ENCODE assay signal across 14 cellular contexts in the genomic region with DNA sequence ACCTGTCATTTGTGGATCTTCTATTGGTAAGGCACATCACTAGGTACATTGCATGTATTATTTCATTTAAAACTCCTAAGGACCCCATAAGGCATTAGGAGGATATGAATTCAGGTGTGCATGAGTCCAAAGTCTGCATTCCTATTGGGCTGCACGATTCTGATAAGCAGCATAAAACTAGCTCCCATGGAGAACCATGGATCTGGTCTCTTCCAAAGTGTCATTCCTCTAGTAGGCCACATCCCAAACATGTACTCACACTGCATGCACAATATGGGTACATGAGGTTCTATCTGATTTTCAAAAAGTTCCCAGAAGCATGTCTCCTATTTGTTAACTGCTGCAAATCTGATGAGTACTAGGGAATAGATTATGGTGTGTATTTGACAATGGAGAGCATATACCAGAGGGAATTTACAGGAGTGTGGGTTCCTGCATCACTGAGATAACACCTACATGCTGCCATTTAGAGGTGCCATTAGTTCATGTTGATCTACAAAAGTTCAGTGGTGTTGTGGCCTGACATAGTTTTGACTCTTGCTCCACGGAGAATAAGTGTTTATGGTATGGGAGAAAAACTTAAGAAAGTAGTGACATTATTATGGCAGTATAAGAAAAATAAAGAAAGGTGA. TPM values are rescaled to one million over a fixed set of nuclear protein-coding genes. Genes with fewer than 3 reads are reported as not detected.
DNase-seq lines count a peak whose midpoint lies in the region; ATAC-seq and TF ChIP-seq lines count a peak whose summit lies in the region.
"Had no signal": no experiment of that assay in that cellular context is flagged by ENCODE, and none has a peak within 500 bp of the region (broad histone marks: within the 10 kb centered on the region; RNA-seq: fewer than 3 reads in every experiment).

No MANE protein-coding gene starts in this region.

- peaks cover 0 to 4% of the 10 kb centered on the region in 2 donors for H3K9me3 Mint-ChIP-seq in activated naive CD4-positive, alpha-beta T cell treated with anti-CD3 and anti-CD28 coated beads, Interleukin-2, amount 50 U/mL, for 72 hours
- H3K9me3 Mint-ChIP-seq in naive thymus-derived CD4-positive, alpha-beta T cell, result peaks cover 0 to 6% (median 0%) of the 10 kb centered on the region in 11 donors
- no peaks in the 10 kb centered on the region for H3K9me3 Mint-ChIP-seq in mesothelial cell of epicardium

- intact Hi-C loops in naive thymus-derived CD4-positive, alpha-beta T cell (cut with micrococcal nuclease), result loop anchor here (1.0 to 5.0 kb wide), 7 partner anchors 9 to 160 kb away; no protein-coding TSS in a partner anchor

- peak overlapping the region; percentile 87 to 100 (median 97) for H3K4me3 Mint-ChIP-seq in naive thymus-derived CD4-positive, alpha-beta T cell
- no peak overlapping the region for H3K4me3 Mint-ChIP-seq in mesothelial cell of epicardium

- peak; percentile 3 to 30 for ATAC-seq in activated naive CD4-positive, alpha-beta T cell treated with anti-CD3 and anti-CD28 coated beads, Interleukin-2, amount 50 U/mL, for 72 hours
- ATAC-seq in naive thymus-derived CD4-positive, alpha-beta T cell, result no peak

- H3K4me1 Mint-ChIP-seq in naive thymus-derived CD4-positive, alpha-beta T cell, result peaks cover 68 to 87% (median 81%) of the 10 kb centered on the region in 7 donors
- peaks cover 25% of the 10 kb centered on the region for H3K4me1 Mint-ChIP-seq in mesothelial cell of epicardium

- TF ChIP-seq CTCF in DOHH2 (IDR thresholded peaks at IDR 0.05; ENCODE audit: low read depth, low read length, poor library complexity, severe bottlenecking), result no peak
- no peak for TF ChIP-seq CTCF in mesothelial cell of epicardium (IDR thresholded peaks at IDR 0.05; ENCODE audit: unreplicated experiment)

- H3K9me3 ChIP-seq in BLaER1 treated with 17β-estradiol and CSF1 and Interleukin-3, amounts not matched to agents 10 nM and 100 nM (replicated peaks in 1 of 11), result peaks cover 0 to 49% (median 0%) of the 10 kb centered on the region in 11 experiments; a peak in 5 of 22 replicates
- no peaks in the 10 kb centered on the region for H3K9me3 ChIP-seq in DOHH2 (ENCODE audit: control insufficient read depth, insufficient read depth, low read length)
- no peaks in the 10 kb centered on the region for H3K9me3 ChIP-seq in naive thymus-derived CD4-positive, alpha-beta T cell (ENCODE audit: control insufficient read depth in 2 of 3, low read length in 3 of 3)
- H3K9me3 ChIP-seq: testis had no signal

- H4K20me1 ChIP-seq in BLaER1 treated with 17β-estradiol and CSF1 and Interleukin-3, amounts not matched to agents 10 nM and 100 nM, result peaks cover 0 to 98% (median 0%) of the 10 kb centered on the region in 11 experiments; a peak in 8 of 22 replicates
- H4K20me1 ChIP-seq in DOHH2 (ENCODE audit: control insufficient read depth, insufficient read depth, low read depth, low read length), result peaks cover 15% of the 10 kb centered on the region

- DNase-seq in activated naive CD4-positive, alpha-beta T cell treated with anti-CD3 and anti-CD28 coated beads, Interleukin-2, amount 50 U/mL, for 72 hours (ENCODE audit: low spot score in 2 of 2), result no peak
- no peak for DNase-seq in naive thymus-derived CD4-positive, alpha-beta T cell
- DNase-seq in mesothelial cell of epicardium (ENCODE audit: low spot score in 2 of 2, unreplicated experiment in 2 of 2) (no peak), Ammon's horn (ENCODE audit: low spot score) (no peak), NCI-H2107 (lab: John Stamatoyannopoulos, UW) (no peak)
- DNase-seq in stimulated activated CD4-positive, alpha-beta T cell treated with anti-CD3 and anti-CD28 coated beads, Interleukin-12 subunit alpha, Interleukin-12 subunit beta, amount 100 ng/mL, for 4 hours, result no peak
- DNase-seq: activated gamma-delta T cell, DMS53, NCI-H1436 treated with DMSO at 0.1 percent for 48 hours, NCI-H446, testis had no signal

- peaks cover 98% of the 10 kb centered on the region for H3K79me2 ChIP-seq in DOHH2 (ENCODE audit: control insufficient read depth, low read length)

- CTCF ChIA-PET in naive thymus-derived CD4-positive, alpha-beta T cell (lab: Charles Lee), result interaction anchor here (0.9 to 9.2 kb wide), 12 partner anchors 8 to 105 kb away, joined by 3 to 80 read pairs (median 6); a partner anchor contains a TSS

- no peaks in the 10 kb centered on the region for H3K27me3 Mint-ChIP-seq in naive thymus-derived CD4-positive, alpha-beta T cell
- no peaks in the 10 kb centered on the region for H3K27me3 Mint-ChIP-seq in mesothelial cell of epicardium (ENCODE audit: low read depth)

- H3K9ac ChIP-seq in BLaER1 treated with 17β-estradiol and CSF1 and Interleukin-3, amounts not matched to agents 10 nM and 100 nM, result 0 out of 22 replicates have a peak overlapping the region, but pooled peaks of 2 of the 11 experiments have one; percentile 64 to 70

- POLR2A ChIA-PET in naive thymus-derived CD4-positive, alpha-beta T cell (lab: Charles Lee), result interaction anchor here (0.8 to 27.4 kb wide), 8 partner anchors 4 to 101 kb away, joined by 4 to 810 read pairs (median 426); a partner anchor contains a TSS

- H3K4me3 ChIP-seq in BLaER1 treated with 17β-estradiol and CSF1 and Interleukin-3, amounts not matched to agents 10 nM and 100 nM, result peak overlapping the region in 1 of 10 experiments; percentile 93; a peak in 2 of 20 replicates
- H3K4me3 ChIP-seq in DOHH2 (ENCODE audit: low read length), result no peak overlapping the region
- H3K4me3 ChIP-seq in naive thymus-derived CD4-positive, alpha-beta T cell (ENCODE audit: low read length), result peak overlapping the region; percentile 60
- H3K4me3 ChIP-seq: testis had no signal

- H3K36me3 ChIP-seq in BLaER1 treated with 17β-estradiol and CSF1 and Interleukin-3, amounts not matched to agents 10 nM and 100 nM, result peaks cover 0 to 94% (median 40%) of the 10 kb centered on the region in 11 experiments; a peak in 13 of 22 replicates
- H3K36me3 ChIP-seq in DOHH2 (ENCODE audit: control insufficient read depth, low read length), result peaks cover 94% of the 10 kb centered on the region
- peaks cover 33 to 66% (median 56%) of the 10 kb centered on the region in 3 experiments for H3K36me3 ChIP-seq in naive thymus-derived CD4-positive, alpha-beta T cell (ENCODE audit: control insufficient read depth in 2 of 3, insufficient read depth in 3 of 3, low read length in 3 of 3)

- H3K27me3 ChIP-seq in BLaER1 treated with 17β-estradiol and CSF1 and Interleukin-3, amounts not matched to agents 10 nM and 100 nM, result no peaks in the 10 kb centered on the region
- no peaks in the 10 kb centered on the region for H3K27me3 ChIP-seq in DOHH2 (ENCODE audit: control insufficient read depth, low read length)
- no peaks in the 10 kb centered on the region for H3K27me3 ChIP-seq in naive thymus-derived CD4-positive, alpha-beta T cell (ENCODE audit: control insufficient read depth in 2 of 2, insufficient read depth in 2 of 2, low read length in 2 of 2)
- H3K27me3 ChIP-seq: testis had no signal

- peaks cover 9% of the 10 kb centered on the region for H3F3A ChIP-seq in DOHH2 (ENCODE audit: control insufficient read depth, insufficient read depth)

- peaks cover 91 to 100% of the 10 kb centered on the region in 2 donors for H3K36me3 Mint-ChIP-seq in activated naive CD4-positive, alpha-beta T cell treated with anti-CD3 and anti-CD28 coated beads, Interleukin-2, amount 50 U/mL, for 72 hours
- H3K36me3 Mint-ChIP-seq in naive thymus-derived CD4-positive, alpha-beta T cell, result peaks cover 47 to 96% (median 90%) of the 10 kb centered on the region in 5 donors
- H3K36me3 Mint-ChIP-seq in mesothelial cell of epicardium, result no peaks in the 10 kb centered on the region

- H3K9me2 ChIP-seq in DOHH2 (replicated peaks; ENCODE audit: control insufficient read depth, low read length), result no peaks in the 10 kb centered on the region

- H3K27ac ChIP-seq in BLaER1 treated with 17β-estradiol and CSF1 and Interleukin-3, amounts not matched to agents 10 nM and 100 nM, result peak overlapping the region in 1 of 11 experiments; percentile 27; a peak in 1 of 22 replicates
- H3K27ac ChIP-seq in DOHH2 (ENCODE audit: low read depth, low read length), result peak overlapping the region; percentile 91
- peak overlapping the region; percentile 89 for H3K27ac ChIP-seq in naive thymus-derived CD4-positive, alpha-beta T cell (ENCODE audit: low read depth, low read length)
- H3K27ac ChIP-seq: testis had no signal

- H3K4me1 ChIP-seq in BLaER1 treated with 17β-estradiol and CSF1 and Interleukin-3, amounts not matched to agents 10 nM and 100 nM, result peaks cover 7 to 99% (median 25%) of the 10 kb centered on the region in 10 experiments; a peak in 18 of 20 replicates
- H3K4me1 ChIP-seq in DOHH2 (ENCODE audit: control insufficient read depth, low read length), result peaks cover 63% of the 10 kb centered on the region
- peaks cover 61 to 64% of the 10 kb centered on the region in 2 donors for H3K4me1 ChIP-seq in naive thymus-derived CD4-positive, alpha-beta T cell (ENCODE audit: control insufficient read depth in 2 of 2, insufficient read depth in 2 of 2, low read length in 2 of 2)

- peak overlapping the region; percentile 99 for H3K27ac Mint-ChIP-seq in activated naive CD4-positive, alpha-beta T cell treated with anti-CD3 and anti-CD28 coated beads, Interleukin-2, amount 50 U/mL, for 72 hours
- peak overlapping the region; percentile 86 to 99 (median 96) for H3K27ac Mint-ChIP-seq in naive thymus-derived CD4-positive, alpha-beta T cell
- H3K27ac Mint-ChIP-seq in mesothelial cell of epicardium, result no peak overlapping the region

- H3K4me2 ChIP-seq in BLaER1 treated with 17β-estradiol and CSF1 and Interleukin-3, amounts not matched to agents 10 nM and 100 nM, result peak overlapping the region; percentile 16 to 94 (median 49); a peak in 17 of 22 replicates
- peak overlapping the region; percentile 100; the same call in 1 of the 2 replicates for H3K4me2 ChIP-seq in DOHH2 (ENCODE audit: low read length)

RNA-seq across cellular contexts. Expression of a gene that starts 11.3 kb away (rescaled TPM):
- total RNA-seq in activated naive CD4-positive, alpha-beta T cell treated with anti-CD3 and anti-CD28 coated beads, Interleukin-2, amount 50 U/mL, for 72 hours, result 100 to 1,000 TPM; 417 to 596 TPM
- 100 to 1,000 TPM; 290 to 406 (median 363) TPM for total RNA-seq in naive thymus-derived CD4-positive, alpha-beta T cell
- 100 to 1,000 TPM; 170 to 270 TPM for polyA plus RNA-seq in naive thymus-derived CD4-positive, alpha-beta T cell
- total RNA-seq in mesothelial cell of epicardium, result 0.38 TPM in 1 of 3 replicates, not detected in the others
- polyA plus RNA-seq: neural cell had no signal

Comparison
In these comparisons a context has a peak if more than half of its experiments do, and no peak if none do; other contexts are left out.
1. RNA of a gene that starts 11.3 kb away (total RNA-seq): 417 to 596 TPM in activated naive CD4-positive, alpha-beta T cell treated with anti-CD3 and anti-CD28 coated beads, Interleukin-2, amount 50 U/mL, for 72 hours and 290 to 406 TPM in naive thymus-derived CD4-positive, alpha-beta T cell; 0.38 TPM in mesothelial cell of epicardium; every median in the first group is over 100 times any median in the second.